ENCODE assay signal across 18 cellular contexts in the genomic region with DNA sequence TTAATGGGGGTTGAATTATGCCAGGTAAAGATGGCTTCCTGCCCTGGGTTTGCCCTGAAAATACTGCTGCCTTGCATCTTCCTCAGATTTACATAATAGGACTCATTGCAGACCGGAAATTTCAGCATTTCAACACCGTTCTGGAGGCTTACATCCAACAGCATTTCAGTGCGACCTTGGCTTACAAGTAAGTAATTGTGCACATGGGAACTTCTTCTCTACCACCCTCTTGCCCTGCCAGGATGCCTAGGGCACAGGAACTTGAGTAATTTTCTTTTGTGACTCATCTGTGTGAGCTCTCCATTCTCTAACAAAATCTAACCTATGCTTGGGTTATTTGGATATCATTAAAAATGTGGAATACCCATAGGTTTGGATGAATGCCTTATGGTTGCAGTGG.
DNase-seq lines count a peak whose midpoint lies in the region; ATAC-seq, FAIRE-seq and TF ChIP-seq lines count a peak whose summit lies in the region.
"Had no signal": no experiment of that assay in that cellular context is flagged by ENCODE, and none has a peak within 500 bp of the region (broad histone marks: within the 10 kb centered on the region; RNA-seq: fewer than 3 reads in every experiment).

No MANE protein-coding gene starts in this region.

- H4K91ac ChIP-seq in trophoblast cell (ENCODE audit: low read depth, low read length): no peak overlapping the region

- no peak overlapping the region for H3K23ac ChIP-seq in trophoblast cell (ENCODE audit: low read length)

- H3K14ac ChIP-seq in trophoblast cell (ENCODE audit: low read length): no peak overlapping the region

- H3K4me1 ChIP-seq in PC-3 (ENCODE audit: insufficient read depth, low read length): peaks cover 24% of the 10 kb centered on the region
- H3K4me1 ChIP-seq in trophoblast cell (ENCODE audit: control insufficient read depth in 1 of 2, insufficient read depth in 2 of 2, low read length in 2 of 2): no peaks in the 10 kb centered on the region
- H3K4me1 ChIP-seq: suprapubic skin had no signal

- H2AFZ ChIP-seq in PC-3 (ENCODE audit: low read length) (no peak overlapping the region), trophoblast cell (ENCODE audit: insufficient read depth, low read length, poor library complexity) (no peak overlapping the region)

- H3K9me3 ChIP-seq in PC-3 (ENCODE audit: low read length) (no peaks in the 10 kb centered on the region), trophoblast cell (ENCODE audit: insufficient read depth, low read depth, low read length) (no peaks in the 10 kb centered on the region)
- H3K9me3 ChIP-seq: suprapubic skin had no signal

- H3K18ac ChIP-seq in trophoblast cell (ENCODE audit: low read length): no peak overlapping the region

- BruUV-seq in PC-3 (replicated peaks; lab: Mats Ljungman, UMichigan): no TSS peak

- H3K79me2 ChIP-seq in PC-3 (ENCODE audit: low read length) (no peaks in the 10 kb centered on the region), trophoblast cell (ENCODE audit: control insufficient read depth, insufficient read depth, low read length, poor library complexity) (no peaks in the 10 kb centered on the region)

- no peaks in the 10 kb centered on the region for H3K9me2 ChIP-seq in PC-3 (replicated peaks; ENCODE audit: low read length)

- in situ Hi-C loops in KBM-7 (cut with MboI; ENCODE audit: low pct_unique_long_range_greater_than_20kb, low sequenced_read_pairs): no loop called here

- no peak overlapping the region for H3K4ac ChIP-seq in trophoblast cell (ENCODE audit: low read depth, low read length)

- H4K8ac ChIP-seq in trophoblast cell (ENCODE audit: low read depth, low read length): no peak overlapping the region

- no peak overlapping the region for H2AK5ac ChIP-seq in trophoblast cell (ENCODE audit: low read length)

- no peak overlapping the region for H2BK12ac ChIP-seq in trophoblast cell (ENCODE audit: low read length)

- no peaks in the 10 kb centered on the region for H3K36me3 ChIP-seq in PC-3 (ENCODE audit: low read depth, low read length)
- no peaks in the 10 kb centered on the region for H3K36me3 ChIP-seq in trophoblast cell (ENCODE audit: control insufficient read depth in 1 of 2, insufficient read depth in 2 of 2, low read length in 2 of 2)

- no peak overlapping the region for H4K12ac ChIP-seq in trophoblast cell (ENCODE audit: low read depth, low read length)

- H2BK5ac ChIP-seq in trophoblast cell (ENCODE audit: low read depth, low read length, poor library complexity): no peak overlapping the region

- intact Hi-C loops in PC-3 (cut with micrococcal nuclease): loop anchor here (2.0 to 5.0 kb wide), 2 partner anchors 26 to 265 kb away; partner anchors contain the start of gene INSYN2B

- H3K27me3 ChIP-seq in PC-3 (ENCODE audit: low read length) (no peaks in the 10 kb centered on the region), trophoblast cell (ENCODE audit: insufficient read depth, low read length) (no peaks in the 10 kb centered on the region)
- H3K27me3 ChIP-seq: suprapubic skin had no signal

- POLR2A ChIA-PET in PC-3 (lab: Charles Lee; ENCODE audit: unreplicated experiment): no interaction called here

- H3K9ac ChIP-seq in PC-3 (ENCODE audit: low read length): no peak overlapping the region
- no peak overlapping the region for H3K9ac ChIP-seq in trophoblast cell (ENCODE audit: low read length)

- H3K4me2 ChIP-seq in PC-3 (ENCODE audit: low read length) (peak overlapping the region; percentile 16), trophoblast cell (ENCODE audit: low read length) (no peak overlapping the region)

- ATAC-seq in PC-3 (peak; percentile 94), GM21381 (IDR thresholded peaks at IDR 0.05; ENCODE audit: unreplicated experiment) (no peak)
- ATAC-seq: activated naive CD8-positive, alpha-beta T cell treated with anti-CD3 and anti-CD28 coated beads, Interleukin-2, amount 50 U/mL, for 24 hours; left ventricle myocardium superior had no signal

- H3K27ac ChIP-seq in PC-3 (ENCODE audit: low read length) (peak overlapping the region; percentile 75), trophoblast cell (ENCODE audit: low read depth, low read length) (no peak overlapping the region)
- H3K27ac ChIP-seq: suprapubic skin, VCaP had no signal

- WGBS in trophoblast cell (ENCODE audit: extremely low coverage, insufficient coverage, insufficient read length): no CpG with 5 or more reads among the region's 3 CpGs

- H2BK120ac ChIP-seq in trophoblast cell (ENCODE audit: insufficient read depth, low read length, poor library complexity): no peak overlapping the region

- DNase-seq in GM19239 (ENCODE audit: insufficient read length, low spot score) (no peak), PC-3 (peak; percentile 90), dermis blood vessel endothelial cell (peak; percentile 79), trophoblast cell (peak; percentile 22 to 29), superior temporal gyrus (ENCODE audit: extremely low spot score) (no peak), KBM-7 (no peak), NCI-H2171 (lab: John Stamatoyannopoulos, UW) (no peak)
- DNase-seq: activated naive CD8-positive, alpha-beta T cell treated with anti-CD3 and anti-CD28 coated beads, Interleukin-2, amount 50 U/mL, for 24 hours; glutamatergic neuron; HFFc6; left ventricle myocardium superior; NCI-H1436 treated with DMSO at 0.1 percent for 48 hours; NCI-H524 treated with DMSO at 0.1 percent for 48 hours; nephron progenitor cell; SHP77 treated with DMSO at 0.1 percent for 48 hours had no signal

- no peaks in the 10 kb centered on the region for H3F3A ChIP-seq in PC-3 (ENCODE audit: low read length, unreplicated experiment)

- no peak for TF ChIP-seq CTCF in PC-3 (conservative IDR thresholded peaks at IDR 0.05; ENCODE audit: low read depth, low read length)

- H4K20me1 ChIP-seq in PC-3 (ENCODE audit: low read length): no peaks in the 10 kb centered on the region

- H3K4me3 ChIP-seq in PC-3 (ENCODE audit: low read length) (no peak overlapping the region), trophoblast cell (ENCODE audit: low read depth, low read length) (no peak overlapping the region)
- H3K4me3 ChIP-seq: suprapubic skin had no signal

- CTCF ChIA-PET in PC-3 (lab: Charles Lee): no interaction called here

- no peaks in the 10 kb centered on the region for H3K79me1 ChIP-seq in trophoblast cell (ENCODE audit: low read length)

- FAIRE-seq in GM19239 (lab: Jason Lieb, UNC): peak; percentile 42

Comparison
In these comparisons a context has a peak if more than half of its experiments do, and no peak if none do; other contexts are left out.
1. DNase-seq: peak in PC-3 (single experiment), dermis blood vessel endothelial cell (single experiment) and trophoblast cell (2 of 2); none in GM19239 (single experiment), superior temporal gyrus (single experiment), KBM-7 (single experiment) and NCI-H2171 (single experiment).